1 cellular context compared by ENCODE assay signal in the genomic region with DNA sequence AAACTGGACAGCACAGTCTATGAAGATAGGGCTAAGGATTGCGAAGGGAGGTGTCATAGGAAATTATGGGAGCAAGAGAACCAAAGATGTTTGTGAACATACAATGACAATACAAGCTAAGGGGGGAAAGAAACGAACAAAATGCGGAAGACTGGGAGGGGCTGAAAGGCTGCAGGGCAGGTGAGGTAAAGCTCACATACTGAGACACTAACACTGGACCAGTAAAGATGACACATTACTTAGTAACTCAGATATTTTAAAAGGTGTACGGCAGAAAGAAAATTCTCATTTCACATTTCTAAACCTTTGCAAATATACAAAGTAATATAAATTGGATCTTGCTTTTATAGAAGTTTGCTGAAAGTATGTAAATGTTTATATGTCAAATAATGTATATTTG.
TF ChIP-seq lines count a peak whose summit lies in the region.

No MANE protein-coding gene starts in this region.

TF ChIP-seq in HepG2, 621 proteins besides CTCF, POLR2A, EP300 and RAD21:
- TF ChIP-seq DNMT1 (CRISPR knock-in tag; IDR thresholded peaks at IDR 0.05) (no peak), ZBTB7B (CRISPR knock-in tag; IDR thresholded peaks at IDR 0.05) (no peak), HOXA5 (CRISPR knock-in tag; IDR thresholded peaks at IDR 0.05) (no peak), TBX3 (IDR thresholded peaks at IDR 0.05; ENCODE audit: borderline replicate concordance) (no peak), GFI1 (CRISPR knock-in tag; IDR thresholded peaks at IDR 0.05; ENCODE audit: borderline replicate concordance) (no peak), ATF1 (CRISPR knock-in tag; IDR thresholded peaks at IDR 0.05) (no peak), ZNF607 (CRISPR knock-in tag; IDR thresholded peaks at IDR 0.05; ENCODE audit: borderline replicate concordance) (no peak), GLI4 (CRISPR knock-in tag; IDR thresholded peaks at IDR 0.05; ENCODE audit: borderline replicate concordance) (no peak), SAP130 (CRISPR knock-in tag; IDR thresholded peaks at IDR 0.05; ENCODE audit: low read depth) (no peak), ZNF432 (CRISPR knock-in tag; IDR thresholded peaks at IDR 0.05; ENCODE audit: borderline replicate concordance) (no peak)
- TF ChIP-seq, protein P1, sequence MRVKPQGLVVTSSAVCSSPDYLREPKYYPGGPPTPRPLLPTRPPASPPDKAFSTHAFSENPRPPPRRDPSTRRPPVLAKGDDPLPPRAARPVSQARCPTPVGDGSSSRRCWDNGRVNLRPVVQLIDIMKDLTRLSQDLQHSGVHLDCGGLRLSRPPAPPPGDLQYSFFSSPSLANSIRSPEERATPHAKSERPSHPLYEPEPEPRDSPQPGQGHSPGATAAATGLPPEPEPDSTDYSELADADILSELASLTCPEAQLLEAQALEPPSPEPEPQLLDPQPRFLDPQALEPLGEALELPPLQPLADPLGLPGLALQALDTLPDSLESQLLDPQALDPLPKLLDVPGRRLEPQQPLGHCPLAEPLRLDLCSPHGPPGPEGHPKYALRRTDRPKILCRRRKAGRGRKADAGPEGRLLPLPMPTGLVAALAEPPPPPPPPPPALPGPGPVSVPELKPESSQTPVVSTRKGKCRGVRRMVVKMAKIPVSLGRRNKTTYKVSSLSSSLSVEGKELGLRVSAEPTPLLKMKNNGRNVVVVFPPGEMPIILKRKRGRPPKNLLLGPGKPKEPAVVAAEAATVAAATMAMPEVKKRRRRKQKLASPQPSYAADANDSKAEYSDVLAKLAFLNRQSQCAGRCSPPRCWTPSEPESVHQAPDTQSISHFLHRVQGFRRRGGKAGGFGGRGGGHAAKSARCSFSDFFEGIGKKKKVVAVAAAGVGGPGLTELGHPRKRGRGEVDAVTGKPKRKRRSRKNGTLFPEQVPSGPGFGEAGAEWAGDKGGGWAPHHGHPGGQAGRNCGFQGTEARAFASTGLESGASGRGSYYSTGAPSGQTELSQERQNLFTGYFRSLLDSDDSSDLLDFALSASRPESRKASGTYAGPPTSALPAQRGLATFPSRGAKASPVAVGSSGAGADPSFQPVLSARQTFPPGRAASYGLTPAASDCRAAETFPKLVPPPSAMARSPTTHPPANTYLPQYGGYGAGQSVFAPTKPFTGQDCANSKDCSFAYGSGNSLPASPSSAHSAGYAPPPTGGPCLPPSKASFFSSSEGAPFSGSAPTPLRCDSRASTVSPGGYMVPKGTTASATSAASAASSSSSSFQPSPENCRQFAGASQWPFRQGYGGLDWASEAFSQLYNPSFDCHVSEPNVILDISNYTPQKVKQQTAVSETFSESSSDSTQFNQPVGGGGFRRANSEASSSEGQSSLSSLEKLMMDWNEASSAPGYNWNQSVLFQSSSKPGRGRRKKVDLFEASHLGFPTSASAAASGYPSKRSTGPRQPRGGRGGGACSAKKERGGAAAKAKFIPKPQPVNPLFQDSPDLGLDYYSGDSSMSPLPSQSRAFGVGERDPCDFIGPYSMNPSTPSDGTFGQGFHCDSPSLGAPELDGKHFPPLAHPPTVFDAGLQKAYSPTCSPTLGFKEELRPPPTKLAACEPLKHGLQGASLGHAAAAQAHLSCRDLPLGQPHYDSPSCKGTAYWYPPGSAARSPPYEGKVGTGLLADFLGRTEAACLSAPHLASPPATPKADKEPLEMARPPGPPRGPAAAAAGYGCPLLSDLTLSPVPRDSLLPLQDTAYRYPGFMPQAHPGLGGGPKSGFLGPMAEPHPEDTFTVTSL (CRISPR knock-in tag; IDR thresholded peaks at IDR 0.05; ENCODE audit: borderline replicate concordance), result no peak
- TF ChIP-seq, protein P2, sequence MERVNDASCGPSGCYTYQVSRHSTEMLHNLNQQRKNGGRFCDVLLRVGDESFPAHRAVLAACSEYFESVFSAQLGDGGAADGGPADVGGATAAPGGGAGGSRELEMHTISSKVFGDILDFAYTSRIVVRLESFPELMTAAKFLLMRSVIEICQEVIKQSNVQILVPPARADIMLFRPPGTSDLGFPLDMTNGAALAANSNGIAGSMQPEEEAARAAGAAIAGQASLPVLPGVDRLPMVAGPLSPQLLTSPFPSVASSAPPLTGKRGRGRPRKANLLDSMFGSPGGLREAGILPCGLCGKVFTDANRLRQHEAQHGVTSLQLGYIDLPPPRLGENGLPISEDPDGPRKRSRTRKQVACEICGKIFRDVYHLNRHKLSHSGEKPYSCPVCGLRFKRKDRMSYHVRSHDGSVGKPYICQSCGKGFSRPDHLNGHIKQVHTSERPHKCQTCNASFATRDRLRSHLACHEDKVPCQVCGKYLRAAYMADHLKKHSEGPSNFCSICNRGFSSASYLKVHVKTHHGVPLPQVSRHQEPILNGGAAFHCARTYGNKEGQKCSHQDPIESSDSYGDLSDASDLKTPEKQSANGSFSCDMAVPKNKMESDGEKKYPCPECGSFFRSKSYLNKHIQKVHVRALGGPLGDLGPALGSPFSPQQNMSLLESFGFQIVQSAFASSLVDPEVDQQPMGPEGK (CRISPR knock-in tag; IDR thresholded peaks at IDR 0.05), result no peak
